Comparison of ENCODE assay signal across 8 cellular contexts in the genomic region with DNA sequence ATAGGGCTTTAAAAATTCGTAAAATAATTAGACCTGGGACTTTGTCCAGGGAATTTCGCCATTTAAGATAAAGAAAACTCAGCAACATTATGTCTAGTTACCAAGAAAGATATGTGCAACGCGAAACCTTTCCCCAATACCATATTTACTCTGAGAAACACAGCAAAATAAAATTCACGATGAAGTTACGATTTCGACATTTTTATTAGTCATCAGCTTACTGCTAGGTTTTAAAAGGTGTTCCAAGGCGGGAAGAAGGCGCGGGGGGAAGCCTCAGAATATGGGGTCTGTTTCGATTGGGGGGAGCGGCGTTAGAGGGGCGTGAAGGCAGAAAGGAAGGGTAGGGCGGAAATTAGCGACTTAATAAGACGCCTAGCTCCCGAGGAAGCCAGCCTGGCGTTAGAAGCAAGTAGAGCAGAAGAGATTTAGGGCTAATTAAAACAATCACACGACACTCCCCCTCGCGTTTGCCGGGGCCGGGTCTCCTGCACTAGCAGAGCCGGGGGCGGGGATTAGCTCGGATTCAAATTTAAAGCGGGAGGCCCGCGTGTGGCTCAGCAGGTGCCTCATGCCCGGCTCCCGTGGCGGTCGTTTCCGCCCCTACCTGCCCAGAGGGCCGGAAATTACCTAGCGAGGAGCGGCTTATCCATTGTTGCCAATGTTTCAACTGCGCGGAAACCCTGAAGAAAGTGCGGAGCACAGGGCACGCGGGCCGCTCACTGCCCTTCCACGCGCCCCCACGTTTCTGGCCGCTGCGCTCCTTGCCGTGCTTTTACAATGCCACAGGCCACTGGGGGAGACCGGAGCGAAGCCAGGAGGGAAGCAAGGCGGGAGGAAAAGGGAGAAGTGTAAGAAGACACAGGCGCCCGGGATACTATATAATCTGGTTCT. TPM values are rescaled to one million over a fixed set of nuclear protein-coding genes. Genes with fewer than 3 reads are reported as not detected.
A peak's percentile ranks its signal among the peaks of the same experiment; 100 is the strongest.
DNase-seq lines count a peak whose midpoint lies in the region; ATAC-seq and TF ChIP-seq lines count a peak whose summit lies in the region.

No MANE protein-coding gene starts in this region.

- H3K9me3 ChIP-seq in psoas muscle, result no peaks in the 10 kb centered on the region

- ATAC-seq in HG02870 (IDR thresholded peaks at IDR 0.05; ENCODE audit: unreplicated experiment), result peak; percentile 33
- ATAC-seq in left ventricle myocardium superior, result peak; percentile 54
- peak; percentile 39 to 53 (median 44) for ATAC-seq in psoas muscle

- H3K36me3 ChIP-seq in psoas muscle (ENCODE audit: insufficient read depth in 1 of 2, low read depth in 1 of 2), result no peaks in the 10 kb centered on the region
- no peaks in the 10 kb centered on the region for H3K36me3 ChIP-seq in urinary bladder (ENCODE audit: insufficient read depth)

- DNase-seq in NCI-H146 (lab: John Stamatoyannopoulos, UW) (peak; percentile 98), T follicular helper cell (ENCODE audit: low read depth) (peak; percentile 89), amniotic epithelial cell (ENCODE audit: low read depth) (peak; percentile 63), left ventricle myocardium superior (peak; percentile 87), psoas muscle (peak; percentile 74 to 87)

- TF ChIP-seq POLR2A in GM15510 (IDR thresholded peaks at IDR 0.05; ENCODE audit: borderline replicate concordance, extremely low read depth, insufficient read length), result peak; percentile 35

- TF ChIP-seq CTCF in psoas muscle (IDR thresholded peaks at IDR 0.05), result no peak

- peak overlapping the region; percentile 87 for H3K4me3 ChIP-seq in psoas muscle
- peak overlapping the region; percentile 73 for H3K4me3 ChIP-seq in urinary bladder (ENCODE audit: low read depth, low read length)

- WGBS in psoas muscle, 3 donors, result 1% methylated on average over 55 of the region's 55 CpGs
- WGBS in urinary bladder, result under 1% methylated on average over 55 of the region's 55 CpGs

- H3K27ac ChIP-seq in psoas muscle, result peak overlapping the region; percentile 90
- H3K27ac ChIP-seq in urinary bladder (ENCODE audit: low read depth), result peak overlapping the region; percentile 75

- H3K27me3 ChIP-seq in psoas muscle (ENCODE audit: insufficient read depth in 3 of 3, low read length in 2 of 3), result no peaks in the 10 kb centered on the region

- H3K4me1 ChIP-seq in psoas muscle (peaks cover 15% of the 10 kb centered on the region), urinary bladder (ENCODE audit: insufficient read depth) (no peaks in the 10 kb centered on the region)

- intact Hi-C loops in left ventricle myocardium superior (cut with micrococcal nuclease) (loop anchor here (10.0 kb wide), 1 partner anchor 115 kb away; no protein-coding TSS in a partner anchor), psoas muscle (cut with DNase I) (loop anchor here in 1 of 2 donors (10.0 kb wide), 1 partner anchor 375 kb away; no protein-coding TSS in a partner anchor)

RNA-seq across cellular contexts. Expression of gene POU2F1, which starts 0.8 kb away (rescaled TPM):
- total RNA-seq in left ventricle myocardium superior (5.9 TPM), psoas muscle (1 to 10 TPM; 6.3 to 9.0 (median 6.6) TPM), urinary bladder (31.3 TPM)
- polyA plus RNA-seq in psoas muscle (1 to 10 TPM in 2 of 3 donors, under 1 TPM in 1; 0.83 to 3.5 (median 1.3) TPM), urinary bladder (2.2 TPM)

Comparison
In these comparisons a context has a peak if more than half of its experiments do, and no peak if none do; other contexts are left out.
1. Peak in every context shown above with its lines: DNase-seq, ATAC-seq, H3K4me3 ChIP-seq and H3K27ac ChIP-seq.